Comparison of ENCODE assay signal across 9 cellular contexts in the genomic region with DNA sequence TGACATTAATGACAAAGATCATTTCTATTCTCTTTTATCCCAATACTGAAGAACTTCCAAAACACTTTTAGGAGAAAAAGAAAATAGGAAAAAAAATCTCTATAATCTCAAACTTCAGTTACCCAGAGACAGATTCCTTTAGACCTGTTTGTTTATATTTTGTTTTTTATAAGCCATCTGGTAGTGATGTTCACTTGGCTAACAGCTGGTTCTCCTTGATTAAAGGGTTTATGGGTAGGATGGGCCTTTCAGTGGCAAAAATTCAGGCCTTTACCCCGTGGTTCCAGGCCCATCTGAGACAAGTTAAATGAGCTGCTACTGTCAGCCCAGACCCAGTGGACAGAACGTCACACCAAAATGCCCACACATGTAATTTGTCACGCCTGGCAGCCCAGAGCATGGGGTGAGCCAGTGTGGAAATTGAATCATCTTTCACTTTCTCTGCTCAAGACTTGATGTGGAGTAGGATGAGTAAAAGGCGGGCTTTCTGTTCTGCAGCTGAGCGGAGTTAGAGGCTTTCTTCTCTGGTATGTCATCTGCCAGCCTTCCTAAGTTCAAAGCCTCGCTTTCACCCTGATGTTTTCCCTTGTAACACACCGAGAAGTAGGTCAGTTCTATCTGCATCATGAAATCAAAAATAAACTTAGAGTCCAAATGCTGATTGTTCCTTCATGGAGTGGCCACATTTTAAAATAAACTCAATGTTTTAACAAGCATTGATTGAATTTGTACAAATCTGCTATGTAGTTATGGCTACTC.
A peak's percentile ranks its signal among the peaks of the same experiment; 100 is the strongest.
DNase-seq lines count a peak whose midpoint lies in the region; ATAC-seq and TF ChIP-seq lines count a peak whose summit lies in the region.
"Had no signal": no experiment of that assay in that cellular context is flagged by ENCODE, and none has a peak within 500 bp of the region (broad histone marks: within the 10 kb centered on the region; RNA-seq: fewer than 3 reads in every experiment).

No MANE protein-coding gene starts in this region.

- DNase-seq in GM10266 (ENCODE audit: extremely low spot score) (peak; percentile 67), kidney tubule cell (ENCODE audit: low spot score) (peak; percentile 69), sigmoid colon (no peak), Karpas-422 (no peak), AG08396 (ENCODE audit: low spot score) (no peak), iPS-NIHi11 (ENCODE audit: low spot score) (no peak)
- DNase-seq in activated CD4-positive, alpha-beta T cell treated with anti-CD3 and anti-CD28 coated beads, Interleukin-2, amount 10 ng/mL, durations not matched to agents 7 days and 5 days, result peak; percentile 66

- ATAC-seq in HG02642 (IDR thresholded peaks at IDR 0.05; ENCODE audit: poor library complexity, unreplicated experiment), result peak; percentile 88

- no peak overlapping the region for H2AFZ ChIP-seq in Karpas-422 (ENCODE audit: low read length)

- H3K9me3 Mint-ChIP-seq in activated CD4-positive, alpha-beta T cell treated with anti-CD3 and anti-CD28 coated beads, Interleukin-2, amount 10 ng/mL, durations not matched to agents 7 days and 5 days, result no peaks in the 10 kb centered on the region
- H3K9me3 Mint-ChIP-seq: dendritic cell treated with granulocyte-macrophage colony-stimulating factor and Interleukin-4, amounts not matched to agents 40 ng/mL and 50 ng/mL, for 4 days had no signal

- no peak for TF ChIP-seq EP300 in sigmoid colon (IDR thresholded peaks at IDR 0.05)

- H3K9me3 ChIP-seq in sigmoid colon, result no peaks in the 10 kb centered on the region
- no peaks in the 10 kb centered on the region for H3K9me3 ChIP-seq in Karpas-422 (ENCODE audit: low read length)

- H3K9me2 ChIP-seq in Karpas-422 (replicated peaks; ENCODE audit: insufficient read depth, low read length), result no peaks in the 10 kb centered on the region

- H3K27ac ChIP-seq in sigmoid colon, result peak overlapping the region in 2 of 4 donors; percentile 10 to 17
- H3K27ac ChIP-seq in Karpas-422 (ENCODE audit: low read length), result no peak overlapping the region

- no peaks in the 10 kb centered on the region for H3K27me3 Mint-ChIP-seq in activated CD4-positive, alpha-beta T cell treated with anti-CD3 and anti-CD28 coated beads, Interleukin-2, amount 10 ng/mL, durations not matched to agents 7 days and 5 days
- H3K27me3 Mint-ChIP-seq: dendritic cell treated with granulocyte-macrophage colony-stimulating factor and Interleukin-4, amounts not matched to agents 40 ng/mL and 50 ng/mL, for 4 days had no signal

- no peak overlapping the region for H3K9ac ChIP-seq in Karpas-422 (ENCODE audit: low read length)

- CTCF ChIA-PET in activated CD4-positive, alpha-beta T cell treated with anti-CD3 and anti-CD28 coated beads, Interleukin-2, amount 10 ng/mL, durations not matched to agents 7 days and 5 days (lab: Charles Lee), result interaction anchor here (0.9 kb wide), 1 partner anchor 21 kb away, joined by 4 read pairs; no protein-coding TSS in a partner anchor

- POLR2A ChIA-PET in activated CD4-positive, alpha-beta T cell treated with anti-CD3 and anti-CD28 coated beads, Interleukin-2, amount 10 ng/mL, durations not matched to agents 7 days and 5 days (lab: Charles Lee), result no interaction called here

- WGBS in sigmoid colon, 2 donors, result 58 to 77% methylated on average over 7 of the region's 7 CpGs

- no peaks in the 10 kb centered on the region for H3K27me3 ChIP-seq in sigmoid colon
- H3K27me3 ChIP-seq in Karpas-422 (ENCODE audit: low read length), result no peaks in the 10 kb centered on the region

- H3K79me2 ChIP-seq in Karpas-422 (ENCODE audit: low read length), result no peaks in the 10 kb centered on the region

- intact Hi-C loops in sigmoid colon (cut with DNase I), result no loop called here

- no peak overlapping the region for H3K4me3 ChIP-seq in sigmoid colon
- no peak overlapping the region for H3K4me3 ChIP-seq in Karpas-422 (ENCODE audit: low read length)

- H3K36me3 ChIP-seq in sigmoid colon (no peaks in the 10 kb centered on the region), Karpas-422 (ENCODE audit: insufficient read depth, low read length) (no peaks in the 10 kb centered on the region)

- no peak overlapping the region for H3K4me3 Mint-ChIP-seq in activated CD4-positive, alpha-beta T cell treated with anti-CD3 and anti-CD28 coated beads, Interleukin-2, amount 10 ng/mL, durations not matched to agents 7 days and 5 days
- H3K4me3 Mint-ChIP-seq: dendritic cell treated with granulocyte-macrophage colony-stimulating factor and Interleukin-4, amounts not matched to agents 40 ng/mL and 50 ng/mL, for 4 days had no signal

- H3K4me1 ChIP-seq in sigmoid colon, result peaks cover 0 to 10% (median 5%) of the 10 kb centered on the region in 4 donors
- peaks cover 51% of the 10 kb centered on the region for H3K4me1 ChIP-seq in Karpas-422 (ENCODE audit: low read length)

- H3K4me1 Mint-ChIP-seq in activated CD4-positive, alpha-beta T cell treated with anti-CD3 and anti-CD28 coated beads, Interleukin-2, amount 10 ng/mL, durations not matched to agents 7 days and 5 days, result peaks cover 51% of the 10 kb centered on the region

- no peak overlapping the region for H3K4me2 ChIP-seq in Karpas-422 (ENCODE audit: low read depth, low read length, poor library complexity, severe bottlenecking)

- H4K20me1 ChIP-seq in Karpas-422 (ENCODE audit: insufficient read depth, low read depth, low read length), result no peaks in the 10 kb centered on the region

- TF ChIP-seq CTCF in GM10266 (IDR thresholded peaks at IDR 0.05; ENCODE audit: control insufficient read depth, insufficient read depth, low read depth, missing control alignments) (no peak), sigmoid colon (IDR thresholded peaks at IDR 0.05) (no peak)

- H3K27ac Mint-ChIP-seq in activated CD4-positive, alpha-beta T cell treated with anti-CD3 and anti-CD28 coated beads, Interleukin-2, amount 10 ng/mL, durations not matched to agents 7 days and 5 days, result peak overlapping the region; percentile 57
- H3K27ac Mint-ChIP-seq: dendritic cell treated with granulocyte-macrophage colony-stimulating factor and Interleukin-4, amounts not matched to agents 40 ng/mL and 50 ng/mL, for 4 days had no signal

- peaks cover 12% of the 10 kb centered on the region for H3K36me3 Mint-ChIP-seq in activated CD4-positive, alpha-beta T cell treated with anti-CD3 and anti-CD28 coated beads, Interleukin-2, amount 10 ng/mL, durations not matched to agents 7 days and 5 days (ENCODE audit: low read depth)

- no peak for TF ChIP-seq POLR2A in sigmoid colon (IDR thresholded peaks at IDR 0.05)

Comparison
In these comparisons a context has a peak if more than half of its experiments do, and no peak if none do; other contexts are left out.
1. DNase-seq: peak in GM10266 (single experiment), activated CD4-positive, alpha-beta T cell treated with anti-CD3 and anti-CD28 coated beads, Interleukin-2, amount 10 ng/mL, durations not matched to agents 7 days and 5 days (single experiment) and kidney tubule cell (single experiment); none in sigmoid colon (single experiment), Karpas-422 (single experiment), AG08396 (single experiment) and iPS-NIHi11 (single experiment).